ENCODE assay signal across 8 cellular contexts in genomic region chr17:78781339-78782304, GRCh38. TPM values are rescaled to one million over a fixed set of nuclear protein-coding genes. Genes with fewer than 3 reads are reported as not detected.
DNase-seq lines count a peak whose midpoint lies in the region; ATAC-seq lines count a peak whose summit lies in the region.

TSS of gene CYTH1 (minus strand) at chr17:78782273. CDS start at chr17:78782223, 50 bp downstream.

- ATAC-seq in GM21717 (IDR thresholded peaks at IDR 0.05; ENCODE audit: unreplicated experiment): peak; percentile 10

- no peaks in the 10 kb centered on the region for H3K9me3 ChIP-seq in MG63

- DNase-seq in DMS53 (lab: John Stamatoyannopoulos, UW): peak; percentile 62
- DNase-seq in MG63: peak; percentile 52
- DNase-seq in activated naive CD4-positive, alpha-beta T cell treated with Interleukin-2 at 50 U/mL for 16 hours: peak; percentile 51
- DNase-seq in globus pallidus (ENCODE audit: low spot score): peak; percentile 51
- peak in 33 of 56 donors; percentile 16 to 69 (median 37) for DNase-seq in nucleus accumbens (lab: John Stamatoyannopoulos, UW)
- DNase-seq in NCI-H128 (lab: John Stamatoyannopoulos, UW; ENCODE audit: unreplicated experiment): no peak
- DNase-seq in NCI-H1092 (lab: John Stamatoyannopoulos, UW): no peak

- peak within 1 kb of the TSS; percentile 87 for H3K4me3 ChIP-seq in MG63

- no peaks in the 10 kb centered on the region for H3K27me3 ChIP-seq in MG63

- H3K36me3 ChIP-seq in MG63: 0 out of 2 replicates have a peak, but pooled peaks cover 1% of the 10 kb centered on the region

RNA-seq across cellular contexts. Expression of gene CYTH1, which starts in this region (rescaled TPM):
- total RNA-seq in MG63 (2014; rRNA removed; shearing (Covaris generic); ENCODE audit: low replicate concordance): 11.2 and 17.2 TPM in 2 replicates

Comparison
In these comparisons a context has a peak if more than half of its experiments do, and no peak if none do; other contexts are left out.
1. DNase-seq: peak in DMS53 (single experiment), MG63 (single experiment), activated naive CD4-positive, alpha-beta T cell treated with Interleukin-2 at 50 U/mL for 16 hours (single experiment), globus pallidus (single experiment) and nucleus accumbens (33 of 56); none in NCI-H128 (single experiment) and NCI-H1092 (single experiment).